Comparison of ENCODE assay signal across 9 cellular contexts in the genomic region with DNA sequence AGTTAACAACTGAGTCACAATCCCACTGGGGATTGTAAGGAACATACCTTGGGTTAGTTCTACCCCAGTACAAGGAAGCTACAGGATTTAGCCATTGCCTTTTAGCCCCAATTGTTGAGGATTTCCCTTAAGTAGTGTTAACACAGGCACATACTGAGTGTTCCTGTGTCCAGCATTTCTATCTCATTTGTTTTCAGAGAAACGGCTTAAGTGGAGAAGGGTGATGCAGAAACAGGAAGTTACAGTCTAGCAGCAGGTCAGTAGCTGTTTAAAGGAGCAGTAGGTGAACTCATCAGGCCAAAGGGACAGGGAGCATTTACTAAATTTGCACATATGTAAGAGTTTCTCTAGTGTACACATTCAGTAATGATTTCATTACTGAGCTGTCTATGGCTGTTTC.
A peak's percentile ranks its signal among the peaks of the same experiment; 100 is the strongest.
DNase-seq lines count a peak whose midpoint lies in the region; ATAC-seq, FAIRE-seq and TF ChIP-seq lines count a peak whose summit lies in the region.
"Had no signal": no experiment of that assay in that cellular context is flagged by ENCODE, and none has a peak within 500 bp of the region (broad histone marks: within the 10 kb centered on the region; RNA-seq: fewer than 3 reads in every experiment).

No MANE protein-coding gene starts in this region.

- TF ChIP-seq CTCF in GM10266 (IDR thresholded peaks at IDR 0.05; ENCODE audit: control insufficient read depth, insufficient read depth, low read depth, missing control alignments) (no peak), H1 (IDR thresholded peaks at IDR 0.05; ENCODE audit: control extremely low read depth in 1 of 3, insufficient read depth in 1 of 3, low read depth in 1 of 3, low read length in 3 of 3) (no peak), suprapubic skin (IDR thresholded peaks at IDR 0.05) (no peak)

- no peaks in the 10 kb centered on the region for H3K36me3 Mint-ChIP-seq in T-helper 17 cell (ENCODE audit: low read depth)

- H3K27ac ChIP-seq in H1 (ENCODE audit: low read depth, low read length) (no peak overlapping the region), suprapubic skin (no peak overlapping the region)
- H3K27ac ChIP-seq: upper lobe of right lung had no signal

- H2BK20ac ChIP-seq in H1 (ENCODE audit: low read length) = no peak overlapping the region

- no peak overlapping the region for H2BK120ac ChIP-seq in H1 (replicated peaks; ENCODE audit: low read depth, low read length)

- TF ChIP-seq POLR2A in H1 (IDR thresholded peaks at IDR 0.05; ENCODE audit: control extremely low read depth in 1 of 2, low read depth in 2 of 2, low read length in 2 of 2) (no peak), suprapubic skin (IDR thresholded peaks at IDR 0.05) (no peak), erythroblast (IDR thresholded peaks at IDR 0.05; ENCODE audit: low read length) (no peak)

- 0 out of 2 replicates have a peak overlapping the region, but pooled peaks have one; percentile 53 for H2BK15ac ChIP-seq in H1 (ENCODE audit: low read length)

- no peak overlapping the region for H3K9ac ChIP-seq in H1 (replicated peaks in 1 of 4; ENCODE audit: extremely low read depth in 1 of 4, low read depth in 3 of 4, low read length in 3 of 4)

- no peak overlapping the region for H3K56ac ChIP-seq in H1 (replicated peaks; ENCODE audit: insufficient read length, low read depth, low read length)

- CTCF ChIA-PET in H1 (lab: Charles Lee; ENCODE audit: partially characterized antibody) = no interaction called here

- no peak overlapping the region for H3K14ac ChIP-seq in H1 (ENCODE audit: insufficient read length)

- no peak overlapping the region for H3K27ac Mint-ChIP-seq in T-helper 17 cell

- H3K27me3 ChIP-seq in H1 (replicated peaks in 1 of 4; ENCODE audit: control insufficient read depth in 3 of 4, extremely low read depth in 1 of 4, insufficient read depth in 3 of 4, low read length in 3 of 4) (no peaks in the 10 kb centered on the region), suprapubic skin (no peaks in the 10 kb centered on the region)
- H3K27me3 ChIP-seq: upper lobe of right lung had no signal

- ATAC-seq in GM21737 (IDR thresholded peaks at IDR 0.05; ENCODE audit: unreplicated experiment) (peak; percentile 44), T-helper 17 cell (no peak)
- ATAC-seq: upper lobe of right lung had no signal

- H3K79me2 ChIP-seq in H1 (ENCODE audit: control insufficient read depth in 1 of 2, insufficient read depth in 2 of 2, low read length in 2 of 2) = no peaks in the 10 kb centered on the region

- H3K4me3 ChIP-seq in H1 (ENCODE audit: extremely low read depth in 1 of 4, insufficient read depth in 2 of 4, low read depth in 3 of 4, low read length in 4 of 4) (no peak overlapping the region), suprapubic skin (no peak overlapping the region)
- H3K4me3 ChIP-seq: upper lobe of right lung had no signal

- TF ChIP-seq RAD21 in H1 (IDR thresholded peaks at IDR 0.05 in 1 of 2, conservative IDR thresholded peaks at IDR 0.05 in 1 of 2; ENCODE audit: low read depth in 2 of 2, low read length in 2 of 2) = no peak

- H2BK12ac ChIP-seq in H1 (ENCODE audit: low read depth, low read length) = no peak overlapping the region

- no peak overlapping the region for H4K5ac ChIP-seq in H1 (ENCODE audit: insufficient read length, low read depth, low read length)

- no peaks in the 10 kb centered on the region for H3K4me1 ChIP-seq in H1 (replicated peaks in 1 of 4; ENCODE audit: control insufficient read depth in 3 of 4, insufficient read depth in 4 of 4, low read length in 3 of 4)
- peaks cover 7% of the 10 kb centered on the region for H3K4me1 ChIP-seq in suprapubic skin

- no peak overlapping the region for H3K4me3 Mint-ChIP-seq in T-helper 17 cell

- no peak overlapping the region for H3K23ac ChIP-seq in H1 (ENCODE audit: insufficient read length)

- H3K4me1 Mint-ChIP-seq in T-helper 17 cell = peaks cover 13% of the 10 kb centered on the region

- H4K8ac ChIP-seq in H1 (ENCODE audit: extremely low read depth, insufficient read depth, low read length) = no peak overlapping the region

- no peak overlapping the region for H3K4ac ChIP-seq in H1 (replicated peaks; ENCODE audit: insufficient read length, low read depth, low read length)

- H3K36me3 ChIP-seq in H1 (ENCODE audit: control insufficient read depth in 2 of 4, insufficient read depth in 4 of 4, low read length in 3 of 4) (no peaks in the 10 kb centered on the region), suprapubic skin (no peaks in the 10 kb centered on the region)
- H3K36me3 ChIP-seq: upper lobe of right lung had no signal

- DNase-seq in GM10266 (ENCODE audit: extremely low spot score) (peak; percentile 12), LHCN-M2 (ENCODE audit: low read depth) (peak; percentile 44), H1 (ENCODE audit: low read depth in 1 of 2, low spot score in 2 of 2) (no peak), suprapubic skin (ENCODE audit: low spot score in 2 of 2) (no peak), HuH-7 (ENCODE audit: low spot score) (no peak), erythroblast (lab: John Stamatoyannopoulos, UW) (no peak), T-helper 17 cell (no peak)
- DNase-seq: upper lobe of right lung had no signal

- H3K79me1 ChIP-seq in H1 (ENCODE audit: low read depth, low read length) = no peaks in the 10 kb centered on the region

- no peak overlapping the region for H3K18ac ChIP-seq in H1 (ENCODE audit: extremely low read depth, low read length)

- H3K9me3 ChIP-seq in H1 (ENCODE audit: insufficient read depth in 2 of 2, low read depth in 1 of 2, low read length in 1 of 2) (no peaks in the 10 kb centered on the region), suprapubic skin (no peaks in the 10 kb centered on the region), T-helper 17 cell (ENCODE audit: control insufficient read depth, low read length, poor library complexity, severe bottlenecking) (no peaks in the 10 kb centered on the region)
- H3K9me3 ChIP-seq: upper lobe of right lung had no signal

- H3K4me2 ChIP-seq in H1 (ENCODE audit: insufficient read depth in 1 of 2, low read depth in 2 of 2, low read length in 2 of 2) = no peak overlapping the region

- no peak for FAIRE-seq in H1 (lab: Jason Lieb, UNC)

- no peaks in the 10 kb centered on the region for H3K23me2 ChIP-seq in H1 (ENCODE audit: low read depth, low read length)

- no peak overlapping the region for H2AK5ac ChIP-seq in H1 (ENCODE audit: low read depth, low read length)

- no peak overlapping the region for H2BK5ac ChIP-seq in H1 (ENCODE audit: low read depth, low read length)

- POLR2A ChIA-PET in H1 (lab: Charles Lee; ENCODE audit: partially characterized antibody) = no interaction called here

- no peak overlapping the region for H4K91ac ChIP-seq in H1 (replicated peaks; ENCODE audit: insufficient read length, low read length)

- peak overlapping the region; percentile 97 for H2AFZ ChIP-seq in H1 (ENCODE audit: low read length)

- WGBS in H1 (ENCODE audit: extremely low coverage in 1 of 2, insufficient coverage in 1 of 2, insufficient read length in 1 of 2, insufficient replicate concordance in 2 of 2, low coverage in 1 of 2, low lambda C conversion rate in 2 of 2, missing lambda C conversion rate in 1 of 2), 2 experiments = 88% methylated on average over 1 of the region's 1 CpG; no CpG with 5 or more reads in 1 of the 2 experiments
- 33% methylated on average over 1 of the region's 1 CpG for WGBS in suprapubic skin

- no peak for TF ChIP-seq EP300 in H1 (IDR thresholded peaks at IDR 0.05; ENCODE audit: borderline replicate concordance in 1 of 2, low read depth in 2 of 2, low read length in 2 of 2)
- TF ChIP-seq EP300 in suprapubic skin (IDR thresholded peaks at IDR 0.05) = no peak

- H3K27me3 Mint-ChIP-seq in T-helper 17 cell = no peaks in the 10 kb centered on the region

- H4K20me1 ChIP-seq in H1 (replicated peaks in 1 of 2; ENCODE audit: control insufficient read depth in 1 of 2, insufficient read depth in 2 of 2, low read length in 2 of 2) = no peaks in the 10 kb centered on the region

TF ChIP-seq in H1, 55 proteins besides CTCF, POLR2A, EP300 and RAD21 (continues in another document):
- no peak for TF ChIP-seq MAFK (IDR thresholded peaks at IDR 0.05; ENCODE audit: low read depth, low read length)

Comparison
In these comparisons a context has a peak if more than half of its experiments do, and no peak if none do; other contexts are left out.
1. DNase-seq: peak in GM10266 (single experiment) and LHCN-M2 (single experiment); none in H1 (0 of 2), suprapubic skin (0 of 2), HuH-7 (single experiment), erythroblast (0 of 2) and T-helper 17 cell (0 of 3).